Comparison of ENCODE assay signal across 1 cellular context in genomic region chr7:36366005-36366583, GRCh38.
TF ChIP-seq lines count a peak whose summit lies in the region.

No MANE protein-coding gene starts in this region.

TF ChIP-seq in HCT116, 20 proteins besides CTCF, POLR2A, EP300 and RAD21 (continued from another document):
- TF ChIP-seq, protein P1, sequence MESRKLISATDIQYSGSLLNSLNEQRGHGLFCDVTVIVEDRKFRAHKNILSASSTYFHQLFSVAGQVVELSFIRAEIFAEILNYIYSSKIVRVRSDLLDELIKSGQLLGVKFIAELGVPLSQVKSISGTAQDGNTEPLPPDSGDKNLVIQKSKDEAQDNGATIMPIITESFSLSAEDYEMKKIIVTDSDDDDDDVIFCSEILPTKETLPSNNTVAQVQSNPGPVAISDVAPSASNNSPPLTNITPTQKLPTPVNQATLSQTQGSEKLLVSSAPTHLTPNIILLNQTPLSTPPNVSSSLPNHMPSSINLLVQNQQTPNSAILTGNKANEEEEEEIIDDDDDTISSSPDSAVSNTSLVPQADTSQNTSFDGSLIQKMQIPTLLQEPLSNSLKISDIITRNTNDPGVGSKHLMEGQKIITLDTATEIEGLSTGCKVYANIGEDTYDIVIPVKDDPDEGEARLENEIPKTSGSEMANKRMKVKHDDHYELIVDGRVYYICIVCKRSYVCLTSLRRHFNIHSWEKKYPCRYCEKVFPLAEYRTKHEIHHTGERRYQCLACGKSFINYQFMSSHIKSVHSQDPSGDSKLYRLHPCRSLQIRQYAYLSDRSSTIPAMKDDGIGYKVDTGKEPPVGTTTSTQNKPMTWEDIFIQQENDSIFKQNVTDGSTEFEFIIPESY (IDR thresholded peaks at IDR 0.05; ENCODE audit: extremely low read depth, insufficient replicate concordance, low read length) = no peak
- no peak for TF ChIP-seq EGR1 (IDR thresholded peaks at IDR 0.05; ENCODE audit: low read depth)
- no peak for TF ChIP-seq EZH2 (IDR thresholded peaks at IDR 0.05)
- no peak for TF ChIP-seq ZFX (IDR thresholded peaks at IDR 0.05)
- no peak for TF ChIP-seq EZH2phosphoT487 (IDR thresholded peaks at IDR 0.05; ENCODE audit: borderline replicate concordance)
- TF ChIP-seq SP1 (IDR thresholded peaks at IDR 0.05; ENCODE audit: low read depth) = no peak
